ENCODE assay signal across 8 cellular contexts in genomic region chr5:151224372-151224771, GRCh38. TPM values are rescaled to one million over a fixed set of nuclear protein-coding genes. Genes with fewer than 3 reads are reported as not detected.
DNase-seq lines count a peak whose midpoint lies in the region; TF ChIP-seq lines count a peak whose summit lies in the region.

No MANE protein-coding gene starts in this region.

- H3K4me1 ChIP-seq in esophagus muscularis mucosa: peaks cover 45 to 49% (median 46%) of the 10 kb centered on the region in 4 donors
- H3K4me1 ChIP-seq in subcutaneous abdominal adipose tissue (ENCODE audit: control insufficient read depth in 5 of 5, insufficient read depth in 5 of 5, low read length in 5 of 5): peaks cover 19 to 50% (median 41%) of the 10 kb centered on the region in 5 donors

- TF ChIP-seq POLR2A in NB4 (IDR thresholded peaks at IDR 0.05; ENCODE audit: extremely low read depth, insufficient read length): no peak
- TF ChIP-seq POLR2A in esophagus muscularis mucosa (IDR thresholded peaks at IDR 0.05; ENCODE audit: low read depth): no peak

- TF ChIP-seq EP300 in esophagus muscularis mucosa (IDR thresholded peaks at IDR 0.05): no peak

- H3K27me3 ChIP-seq in esophagus muscularis mucosa (no peaks in the 10 kb centered on the region), subcutaneous abdominal adipose tissue (ENCODE audit: control insufficient read depth in 5 of 5, insufficient read depth in 4 of 5, low read length in 5 of 5) (peaks cover 0 to 3% (median 0%) of the 10 kb centered on the region in 5 donors)

- H3K9ac ChIP-seq in subcutaneous abdominal adipose tissue (ENCODE audit: low read length in 5 of 5): peak overlapping the region in 4 of 5 donors; percentile 42 to 95 (median 93)

- H3K4me3 ChIP-seq in NB4 (ENCODE audit: low read depth, low read length): peak overlapping the region; percentile 42
- peak overlapping the region; percentile 89 to 99 (median 97) for H3K4me3 ChIP-seq in esophagus muscularis mucosa
- peak overlapping the region; percentile 32 to 94 (median 86) for H3K4me3 ChIP-seq in subcutaneous abdominal adipose tissue (ENCODE audit: low read depth in 1 of 5, low read length in 5 of 5)

- H3K27ac ChIP-seq in esophagus muscularis mucosa (replicated peaks in 1 of 4) (peak overlapping the region; percentile 91 to 97 (median 96)), subcutaneous abdominal adipose tissue (ENCODE audit: low read depth, low read length) (peak overlapping the region; percentile 94)

- H3K27me3 Mint-ChIP-seq in activated T-cell treated with anti-CD3 and anti-CD28 coated beads, Interleukin-2, amount 50 U/mL, for 24 hours: no peaks in the 10 kb centered on the region

- DNase-seq in activated T-cell treated with anti-CD3 and anti-CD28 coated beads, Interleukin-2, amount 50 U/mL, for 24 hours: no peak
- DNase-seq in activated T-cell treated with anti-CD3 and anti-CD28 coated beads, Interleukin-2, amount 50 U/mL, for 48 hours: no peak
- no peak for DNase-seq in NB4 (ENCODE audit: low read depth)
- DNase-seq in esophagus muscularis mucosa (ENCODE audit: extremely low spot score): no peak
- no peak for DNase-seq in inferior parietal cortex (ENCODE audit: extremely low spot score)
- DNase-seq in NCI-H774 (lab: John Stamatoyannopoulos, UW): no peak
- no peak for DNase-seq in stimulated activated CD4-positive, alpha-beta T cell treated with anti-CD3 and anti-CD28 coated beads, Interleukin-2, amount 100 ng/mL, for 48 hours

- no peak for TF ChIP-seq CTCF in NB4 (IDR thresholded peaks at IDR 0.05; ENCODE audit: low read depth, low read length)
- TF ChIP-seq CTCF in esophagus muscularis mucosa (IDR thresholded peaks at IDR 0.05): no peak

- intact Hi-C loops in esophagus muscularis mucosa (cut with DNase I): no loop called here

- H3K27ac Mint-ChIP-seq in activated T-cell treated with anti-CD3 and anti-CD28 coated beads, Interleukin-2, amount 50 U/mL, for 24 hours: peak overlapping the region; percentile 90

- WGBS in esophagus muscularis mucosa: 91% methylated on average over 6 of the region's 6 CpGs

- no peaks in the 10 kb centered on the region for H3K9me3 ChIP-seq in esophagus muscularis mucosa
- H3K9me3 ChIP-seq in subcutaneous abdominal adipose tissue (ENCODE audit: control insufficient read depth in 5 of 5, low read length in 5 of 5): no peaks in the 10 kb centered on the region

- H3K36me3 ChIP-seq in esophagus muscularis mucosa (no peaks in the 10 kb centered on the region), subcutaneous abdominal adipose tissue (ENCODE audit: control insufficient read depth in 5 of 5, insufficient read depth in 5 of 5, low read length in 5 of 5) (no peaks in the 10 kb centered on the region)

- H3K4me3 Mint-ChIP-seq in activated T-cell treated with anti-CD3 and anti-CD28 coated beads, Interleukin-2, amount 50 U/mL, for 24 hours: peak overlapping the region; percentile 87

- peaks cover 52% of the 10 kb centered on the region for H3K4me1 Mint-ChIP-seq in activated T-cell treated with anti-CD3 and anti-CD28 coated beads, Interleukin-2, amount 50 U/mL, for 24 hours (ENCODE audit: low read depth)

- peaks cover 25% of the 10 kb centered on the region for H3K36me3 Mint-ChIP-seq in activated T-cell treated with anti-CD3 and anti-CD28 coated beads, Interleukin-2, amount 50 U/mL, for 24 hours (ENCODE audit: low read depth)

- H3K9me3 Mint-ChIP-seq in activated T-cell treated with anti-CD3 and anti-CD28 coated beads, Interleukin-2, amount 50 U/mL, for 24 hours: no peaks in the 10 kb centered on the region

RNA-seq across cellular contexts. Expression of gene CCDC69, which starts 0.5 kb away (rescaled TPM):
- 100 to 1,000 TPM; 217 to 341 (median 285) TPM for total RNA-seq in esophagus muscularis mucosa

RNA-seq across cellular contexts. Expression of gene GM2A, which starts 28.6 kb away (rescaled TPM):
- total RNA-seq in esophagus muscularis mucosa: 10 to 100 TPM; 28.3 to 32.0 (median 30.1) TPM

Comparison
In these comparisons a context has a peak if more than half of its experiments do, and no peak if none do; other contexts are left out.
1. H3K4me3 ChIP-seq: peak in every context shown above with its lines; median percentile 97 in esophagus muscularis mucosa; 86 in subcutaneous abdominal adipose tissue; 42 in NB4.